ENCODE assay signal across 24 cellular contexts in the genomic region with DNA sequence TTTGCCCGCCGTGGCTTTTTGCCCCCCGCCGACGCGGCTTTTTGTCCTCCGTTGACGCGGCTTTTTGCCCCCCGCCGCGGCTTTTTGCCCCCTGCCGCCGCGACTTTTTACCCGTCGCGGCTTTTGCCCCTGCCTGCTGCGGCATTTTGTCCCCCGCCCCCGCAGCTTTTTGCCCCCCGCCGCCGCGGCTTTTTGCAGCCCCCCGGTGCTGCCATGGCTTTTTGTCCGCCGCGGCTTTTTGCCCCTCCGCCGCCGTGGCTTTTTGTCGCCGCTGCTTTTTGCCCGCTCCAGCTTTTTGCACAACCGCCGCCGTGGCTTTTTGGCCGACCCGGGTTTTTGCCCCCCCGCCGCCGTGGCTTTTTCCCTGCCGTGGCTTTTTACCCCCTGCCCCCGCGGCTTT.
"Had no signal": no experiment of that assay in that cellular context is flagged by ENCODE, and none has a peak within 500 bp of the region (broad histone marks: within the 10 kb centered on the region; RNA-seq: fewer than 3 reads in every experiment).

No MANE protein-coding gene starts in this region.

- H3K4me1 ChIP-seq: stomach, suprapubic skin, testis, thyroid gland, tibial artery, tibial nerve, transverse colon, upper lobe of left lung, upper lobe of right lung, uterus, vagina had no signal

- H3K9me3 ChIP-seq: testis, thoracic aorta, thyroid gland, transverse colon, upper lobe of right lung, uterus, vagina had no signal

- H3K36me3 ChIP-seq: stomach, suprapubic skin, thoracic aorta, thyroid gland, tibial artery, tibial nerve, transverse colon, upper lobe of left lung, upper lobe of right lung, uterus, vagina had no signal

- H3K27me3 ChIP-seq: stomach, suprapubic skin, testis, thyroid gland, tibial artery, tibial nerve, transverse colon, upper lobe of left lung, upper lobe of right lung, uterus, vagina had no signal

- DNase-seq: stimulated activated CD4-positive, alpha-beta T cell treated with anti-CD3 and anti-CD28 coated beads, Interleukin-2, amount 100 ng/mL, for 48 hours; stimulated activated CD4-positive, alpha-beta T cell treated with anti-CD3 and anti-CD28 coated beads, Interleukin-4, amount 100 ng/mL, for 1 hour; stimulated activated CD4-positive, alpha-beta T cell treated with anti-CD3 and anti-CD28 coated beads, Interleukin-4, amount 100 ng/mL, for 24 hours; stimulated activated CD4-positive, alpha-beta T cell treated with anti-CD3 and anti-CD28 coated beads, Interleukin-4, amount 100 ng/mL, for 4 hours; stimulated activated CD8-positive, alpha-beta memory T cell treated with anti-CD3 and anti-CD28 coated beads, Interleukin-4, amount 100 ng/mL, for 48 hours; stimulated activated naive B cell treated with anti-CD40 and anti-IgM and Interleukin-4, amounts not matched to agents 10 μg/mL and 1 μg/mL and 100 μg/mL, for 72 hours; stimulated activated naive CD4-positive, alpha-beta T cell; stimulated activated naive CD4-positive, alpha-beta T cell treated with Interleukin-2 at 50 U/mL for 16 hours; stimulated activated naive CD8-positive, alpha-beta T cell treated with anti-CD3 and anti-CD28 coated beads, Interleukin-15, amount 100 ng/mL, for 72 hours; stimulated activated naive CD8-positive, alpha-beta T cell treated with anti-CD3 and anti-CD28 coated beads, Interleukin-15, Interleukin-2, amounts not matched to agents 100 U/mL and 50 U/mL, for 24 hours; stomach; substantia nigra; testis; thyroid gland; tibial artery; transverse colon; trophoblast cell; upper lobe of right lung; uterus had no signal

- H3K27ac ChIP-seq: stomach, suprapubic skin, testis, thoracic aorta, thyroid gland, tibial artery, tibial nerve, transverse colon, upper lobe of left lung, upper lobe of right lung, uterus, vagina had no signal

- H3K4me3 ChIP-seq: stomach, suprapubic skin, testis, thoracic aorta, thyroid gland, tibial artery, tibial nerve, transverse colon, upper lobe of left lung, upper lobe of right lung, uterus, vagina had no signal
